Comparison of ENCODE assay signal across 8 cellular contexts in the genomic region with DNA sequence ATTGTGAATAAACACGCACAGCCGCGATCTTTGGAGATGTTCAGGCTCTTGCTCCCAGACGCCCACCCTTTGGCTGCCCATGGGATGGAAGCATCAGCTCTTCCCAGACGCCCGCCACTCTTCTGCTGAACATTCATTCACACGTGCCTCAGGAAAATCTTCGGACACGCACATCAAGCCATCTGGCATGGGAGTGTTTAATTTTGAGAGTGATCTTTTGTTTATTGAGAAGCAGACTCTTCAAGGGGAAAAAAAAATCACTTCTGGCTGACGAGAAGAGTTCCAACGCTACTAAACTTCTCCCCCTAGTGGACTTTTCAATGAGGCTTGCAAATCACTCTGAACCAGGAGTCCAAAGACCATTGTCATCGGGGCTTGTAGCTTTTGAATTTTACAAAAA.
A peak's percentile ranks its signal among the peaks of the same experiment; 100 is the strongest.
DNase-seq lines count a peak whose midpoint lies in the region; ATAC-seq, FAIRE-seq and TF ChIP-seq lines count a peak whose summit lies in the region.

No MANE protein-coding gene starts in this region.

- peak; percentile 11 for DNase-seq in AG04450 (ENCODE audit: low read depth, low spot score)
- peak; percentile 36 for DNase-seq in HuH-7 (ENCODE audit: low spot score)
- peak; percentile 54 for DNase-seq in SK-MEL-5 (ENCODE audit: low read depth, low spot score)
- DNase-seq in hepatocyte (ENCODE audit: low spot score) = peak; percentile 73
- DNase-seq in urothelium cell line (ENCODE audit: low spot score) = peak; percentile 57
- no peak for DNase-seq in activated CD8-positive, alpha-beta memory T cell treated with anti-CD3 and anti-CD28 coated beads, Interleukin-2, amount 50 U/mL, for 4 hours
- DNase-seq in mesenteric fat pad (ENCODE audit: low spot score) = no peak

- no peak for ATAC-seq in HG02798 (IDR thresholded peaks at IDR 0.05; ENCODE audit: poor library complexity, unreplicated experiment)

- peak overlapping the region; percentile 48 for H3K4me2 ChIP-seq in hepatocyte

- POLR2A ChIA-PET in AG04450 (lab: Yijun Ruan, JAX) = no interaction called here

- H3K9me2 ChIP-seq in hepatocyte (replicated peaks; ENCODE audit: insufficient read depth) = no peaks in the 10 kb centered on the region

- no peaks in the 10 kb centered on the region for H3K4me1 ChIP-seq in hepatocyte (ENCODE audit: insufficient read depth)

- TF ChIP-seq CTCF in AG04450 (IDR thresholded peaks at IDR 0.05; ENCODE audit: low read depth, low read length) (peak; percentile 78), hepatocyte (IDR thresholded peaks at IDR 0.05; ENCODE audit: poor library complexity) (peak; percentile 75)

- CTCF ChIA-PET in AG04450 (lab: Charles Lee) = interaction anchor here (0.6 to 4.1 kb wide), 26 partner anchors 9 to 1734 kb away, joined by 3 to 30 read pairs (median 5); no protein-coding TSS in a partner anchor

- H3K27ac ChIP-seq in AG04450 (ENCODE audit: low read depth, low read length) (no peak overlapping the region), hepatocyte (no peak overlapping the region)

- no peaks in the 10 kb centered on the region for H4K20me1 ChIP-seq in hepatocyte (ENCODE audit: insufficient read depth, poor library complexity, severe bottlenecking)

- no peaks in the 10 kb centered on the region for H3K36me3 ChIP-seq in hepatocyte (replicated peaks; ENCODE audit: insufficient read depth, low read depth)

- H3K4me3 ChIP-seq in AG04450 (ENCODE audit: low read depth, low read length) (no peak overlapping the region), hepatocyte (no peak overlapping the region)

- no peak for FAIRE-seq in urothelium cell line (lab: Jason Lieb, UNC)

- in situ Hi-C loops in SK-MEL-5 (cut with HindIII; ENCODE audit: low pct_unique_long_range_greater_than_20kb, low sequenced_read_pairs) = no loop called here

- H2AFZ ChIP-seq in hepatocyte = no peak overlapping the region

- WGBS in hepatocyte (ENCODE audit: low lambda C conversion rate, missing lambda C conversion rate) = 33% methylated on average over 12 of the region's 12 CpGs

- H3K27me3 ChIP-seq in AG04450 (ENCODE audit: control insufficient read depth, insufficient read depth, low read length) (no peaks in the 10 kb centered on the region), hepatocyte (no peaks in the 10 kb centered on the region)

- H3K9me3 ChIP-seq in AG04450 (ENCODE audit: control insufficient read depth, insufficient read depth, low read length) = no peaks in the 10 kb centered on the region
- H3K9me3 ChIP-seq in hepatocyte (ENCODE audit: low read depth) = no peaks in the 10 kb centered on the region

- H3K79me2 ChIP-seq in hepatocyte = no peaks in the 10 kb centered on the region

Comparison
In these comparisons a context has a peak if more than half of its experiments do, and no peak if none do; other contexts are left out.
1. DNase-seq: peak in AG04450 (single experiment), HuH-7 (single experiment), SK-MEL-5 (single experiment), hepatocyte (single experiment) and urothelium cell line (single experiment); none in activated CD8-positive, alpha-beta memory T cell treated with anti-CD3 and anti-CD28 coated beads, Interleukin-2, amount 50 U/mL, for 4 hours (single experiment) and mesenteric fat pad (single experiment).